ENCODE assay signal across 2 cellular contexts in the genomic region with DNA sequence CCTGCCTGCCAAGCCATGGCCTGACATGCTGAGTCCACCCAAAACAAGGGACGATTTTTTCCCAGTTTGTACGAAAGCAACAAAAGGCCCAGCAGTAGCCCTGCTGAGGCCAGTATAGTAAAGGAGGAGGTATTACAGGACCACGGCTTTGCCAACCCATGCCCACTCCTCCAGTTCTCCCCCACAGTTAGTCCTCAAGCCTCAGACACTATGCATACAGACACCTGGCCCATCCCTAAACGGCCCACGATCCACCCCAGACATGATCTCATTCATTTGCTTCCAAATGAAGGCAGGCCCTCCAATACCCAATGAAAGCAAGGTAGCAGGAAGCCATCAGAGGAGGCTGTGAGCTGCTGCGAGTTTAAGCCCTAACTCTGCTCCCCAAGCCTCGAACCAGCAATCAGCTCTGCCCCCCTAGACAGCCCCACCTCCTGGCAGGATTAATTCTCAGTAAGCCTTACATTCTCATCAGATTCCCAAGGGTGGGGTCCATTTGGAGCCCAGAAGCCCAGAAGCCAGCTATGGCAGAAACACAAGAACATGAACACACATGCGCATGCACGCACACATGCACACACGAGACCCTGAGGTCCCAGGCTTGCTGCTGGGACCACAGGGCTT.
A peak's percentile ranks its signal among the peaks of the same experiment; 100 is the strongest.
TF ChIP-seq lines count a peak whose summit lies in the region.

No MANE protein-coding gene starts in this region.

TF ChIP-seq in HepG2, 621 proteins besides CTCF, POLR2A, EP300 and RAD21:
- 0 out of 2 replicates have a peak, but pooled peaks have one; percentile 9 for TF ChIP-seq SMC3 (IDR thresholded peaks at IDR 0.05; ENCODE audit: low read length)
- no peak for TF ChIP-seq SP2 (CRISPR knock-in tag; IDR thresholded peaks at IDR 0.05)

TF ChIP-seq in neural cell, 6 proteins besides CTCF, POLR2A, EP300 and RAD21:
- TF ChIP-seq REST (IDR thresholded peaks at IDR 0.05; ENCODE audit: borderline replicate concordance) = no peak
